In genomic region chr17:4263282-4264215, GRCh38 we compare ENCODE assay signal across 1 cellular context.
TF ChIP-seq lines count a peak whose summit lies in the region.

Gene ANKFY1 (minus strand): TSS chr17:4263979. CDS start chr17:4263941, 38 bp downstream.

TF ChIP-seq in H1, 55 proteins besides CTCF, POLR2A, EP300 and RAD21:
- peak; percentile 66 for TF ChIP-seq TAF7 (optimal IDR thresholded peaks at IDR 0.05; ENCODE audit: borderline replicate concordance, low read depth, low read length)
- peak; percentile 99 for TF ChIP-seq KDM4A (IDR thresholded peaks at IDR 0.05; ENCODE audit: low read depth, low read length, severe bottlenecking)
- TF ChIP-seq TEAD4 (IDR thresholded peaks at IDR 0.05; ENCODE audit: low read depth, low read length) = no peak
- no peak for TF ChIP-seq SIX5 (IDR thresholded peaks at IDR 0.05; ENCODE audit: low read depth, low read length)
- TF ChIP-seq, protein P1, sequence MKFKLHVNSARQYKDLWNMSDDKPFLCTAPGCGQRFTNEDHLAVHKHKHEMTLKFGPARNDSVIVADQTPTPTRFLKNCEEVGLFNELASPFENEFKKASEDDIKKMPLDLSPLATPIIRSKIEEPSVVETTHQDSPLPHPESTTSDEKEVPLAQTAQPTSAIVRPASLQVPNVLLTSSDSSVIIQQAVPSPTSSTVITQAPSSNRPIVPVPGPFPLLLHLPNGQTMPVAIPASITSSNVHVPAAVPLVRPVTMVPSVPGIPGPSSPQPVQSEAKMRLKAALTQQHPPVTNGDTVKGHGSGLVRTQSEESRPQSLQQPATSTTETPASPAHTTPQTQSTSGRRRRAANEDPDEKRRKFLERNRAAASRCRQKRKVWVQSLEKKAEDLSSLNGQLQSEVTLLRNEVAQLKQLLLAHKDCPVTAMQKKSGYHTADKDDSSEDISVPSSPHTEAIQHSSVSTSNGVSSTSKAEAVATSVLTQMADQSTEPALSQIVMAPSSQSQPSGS (IDR thresholded peaks at IDR 0.05; ENCODE audit: low read length) = peak; percentile 93
- peak; percentile 3 to 73; a peak in 1 of 4 replicates for TF ChIP-seq HDAC2 (IDR thresholded peaks at IDR 0.05; ENCODE audit: borderline replicate concordance in 1 of 2, low read depth in 2 of 2, low read length in 2 of 2)
- no peak for TF ChIP-seq JUN (IDR thresholded peaks at IDR 0.05; ENCODE audit: low read depth, low read length)
- TF ChIP-seq TCF12 (IDR thresholded peaks at IDR 0.05; ENCODE audit: low read depth, low read length) = no peak
- no peak for TF ChIP-seq FOSL1 (IDR thresholded peaks at IDR 0.05; ENCODE audit: insufficient read depth, low read depth, low read length)
- no peak for TF ChIP-seq GABPA (IDR thresholded peaks at IDR 0.05; ENCODE audit: borderline replicate concordance, insufficient read depth, low read length)
- TF ChIP-seq, protein P2, sequence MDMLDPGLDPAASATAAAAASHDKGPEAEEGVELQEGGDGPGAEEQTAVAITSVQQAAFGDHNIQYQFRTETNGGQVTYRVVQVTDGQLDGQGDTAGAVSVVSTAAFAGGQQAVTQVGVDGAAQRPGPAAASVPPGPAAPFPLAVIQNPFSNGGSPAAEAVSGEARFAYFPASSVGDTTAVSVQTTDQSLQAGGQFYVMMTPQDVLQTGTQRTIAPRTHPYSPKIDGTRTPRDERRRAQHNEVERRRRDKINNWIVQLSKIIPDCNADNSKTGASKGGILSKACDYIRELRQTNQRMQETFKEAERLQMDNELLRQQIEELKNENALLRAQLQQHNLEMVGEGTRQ (IDR thresholded peaks at IDR 0.05; ENCODE audit: low read length) = no peak
- no peak for TF ChIP-seq EZH2 (IDR thresholded peaks at IDR 0.05; ENCODE audit: low read depth, low read length, severe bottlenecking)
- peak; percentile 57 for TF ChIP-seq E2F6 (IDR thresholded peaks at IDR 0.05)
- TF ChIP-seq RBBP5 (IDR thresholded peaks at IDR 0.05; ENCODE audit: borderline replicate concordance, low read depth, low read length) = peak; percentile 83; the same call in 1 of the 2 replicates
- peak; percentile 88; the same call in 1 of the 2 replicates for TF ChIP-seq KDM5A (IDR thresholded peaks at IDR 0.05; ENCODE audit: low read length)
- peak; percentile 95 for TF ChIP-seq ASH2L (IDR thresholded peaks at IDR 0.05; ENCODE audit: low read length)
- TF ChIP-seq BACH1 (IDR thresholded peaks at IDR 0.05; ENCODE audit: low read length) = peak; percentile 57
- no peak for TF ChIP-seq CHD1 (IDR thresholded peaks at IDR 0.05; ENCODE audit: low read depth, low read length)
- TF ChIP-seq SIN3A (conservative IDR thresholded peaks at IDR 0.05 in 1 of 2, IDR thresholded peaks at IDR 0.05 in 1 of 2; ENCODE audit: low read depth in 1 of 2, low read length in 2 of 2) = peak; percentile 28 to 77; a peak in 2 of 4 replicates
- TF ChIP-seq YY1 (IDR thresholded peaks at IDR 0.05; ENCODE audit: low read depth, low read length) = peak; percentile 92
- TF ChIP-seq CREB1 (IDR thresholded peaks at IDR 0.05) = no peak
- TF ChIP-seq, protein P3, sequence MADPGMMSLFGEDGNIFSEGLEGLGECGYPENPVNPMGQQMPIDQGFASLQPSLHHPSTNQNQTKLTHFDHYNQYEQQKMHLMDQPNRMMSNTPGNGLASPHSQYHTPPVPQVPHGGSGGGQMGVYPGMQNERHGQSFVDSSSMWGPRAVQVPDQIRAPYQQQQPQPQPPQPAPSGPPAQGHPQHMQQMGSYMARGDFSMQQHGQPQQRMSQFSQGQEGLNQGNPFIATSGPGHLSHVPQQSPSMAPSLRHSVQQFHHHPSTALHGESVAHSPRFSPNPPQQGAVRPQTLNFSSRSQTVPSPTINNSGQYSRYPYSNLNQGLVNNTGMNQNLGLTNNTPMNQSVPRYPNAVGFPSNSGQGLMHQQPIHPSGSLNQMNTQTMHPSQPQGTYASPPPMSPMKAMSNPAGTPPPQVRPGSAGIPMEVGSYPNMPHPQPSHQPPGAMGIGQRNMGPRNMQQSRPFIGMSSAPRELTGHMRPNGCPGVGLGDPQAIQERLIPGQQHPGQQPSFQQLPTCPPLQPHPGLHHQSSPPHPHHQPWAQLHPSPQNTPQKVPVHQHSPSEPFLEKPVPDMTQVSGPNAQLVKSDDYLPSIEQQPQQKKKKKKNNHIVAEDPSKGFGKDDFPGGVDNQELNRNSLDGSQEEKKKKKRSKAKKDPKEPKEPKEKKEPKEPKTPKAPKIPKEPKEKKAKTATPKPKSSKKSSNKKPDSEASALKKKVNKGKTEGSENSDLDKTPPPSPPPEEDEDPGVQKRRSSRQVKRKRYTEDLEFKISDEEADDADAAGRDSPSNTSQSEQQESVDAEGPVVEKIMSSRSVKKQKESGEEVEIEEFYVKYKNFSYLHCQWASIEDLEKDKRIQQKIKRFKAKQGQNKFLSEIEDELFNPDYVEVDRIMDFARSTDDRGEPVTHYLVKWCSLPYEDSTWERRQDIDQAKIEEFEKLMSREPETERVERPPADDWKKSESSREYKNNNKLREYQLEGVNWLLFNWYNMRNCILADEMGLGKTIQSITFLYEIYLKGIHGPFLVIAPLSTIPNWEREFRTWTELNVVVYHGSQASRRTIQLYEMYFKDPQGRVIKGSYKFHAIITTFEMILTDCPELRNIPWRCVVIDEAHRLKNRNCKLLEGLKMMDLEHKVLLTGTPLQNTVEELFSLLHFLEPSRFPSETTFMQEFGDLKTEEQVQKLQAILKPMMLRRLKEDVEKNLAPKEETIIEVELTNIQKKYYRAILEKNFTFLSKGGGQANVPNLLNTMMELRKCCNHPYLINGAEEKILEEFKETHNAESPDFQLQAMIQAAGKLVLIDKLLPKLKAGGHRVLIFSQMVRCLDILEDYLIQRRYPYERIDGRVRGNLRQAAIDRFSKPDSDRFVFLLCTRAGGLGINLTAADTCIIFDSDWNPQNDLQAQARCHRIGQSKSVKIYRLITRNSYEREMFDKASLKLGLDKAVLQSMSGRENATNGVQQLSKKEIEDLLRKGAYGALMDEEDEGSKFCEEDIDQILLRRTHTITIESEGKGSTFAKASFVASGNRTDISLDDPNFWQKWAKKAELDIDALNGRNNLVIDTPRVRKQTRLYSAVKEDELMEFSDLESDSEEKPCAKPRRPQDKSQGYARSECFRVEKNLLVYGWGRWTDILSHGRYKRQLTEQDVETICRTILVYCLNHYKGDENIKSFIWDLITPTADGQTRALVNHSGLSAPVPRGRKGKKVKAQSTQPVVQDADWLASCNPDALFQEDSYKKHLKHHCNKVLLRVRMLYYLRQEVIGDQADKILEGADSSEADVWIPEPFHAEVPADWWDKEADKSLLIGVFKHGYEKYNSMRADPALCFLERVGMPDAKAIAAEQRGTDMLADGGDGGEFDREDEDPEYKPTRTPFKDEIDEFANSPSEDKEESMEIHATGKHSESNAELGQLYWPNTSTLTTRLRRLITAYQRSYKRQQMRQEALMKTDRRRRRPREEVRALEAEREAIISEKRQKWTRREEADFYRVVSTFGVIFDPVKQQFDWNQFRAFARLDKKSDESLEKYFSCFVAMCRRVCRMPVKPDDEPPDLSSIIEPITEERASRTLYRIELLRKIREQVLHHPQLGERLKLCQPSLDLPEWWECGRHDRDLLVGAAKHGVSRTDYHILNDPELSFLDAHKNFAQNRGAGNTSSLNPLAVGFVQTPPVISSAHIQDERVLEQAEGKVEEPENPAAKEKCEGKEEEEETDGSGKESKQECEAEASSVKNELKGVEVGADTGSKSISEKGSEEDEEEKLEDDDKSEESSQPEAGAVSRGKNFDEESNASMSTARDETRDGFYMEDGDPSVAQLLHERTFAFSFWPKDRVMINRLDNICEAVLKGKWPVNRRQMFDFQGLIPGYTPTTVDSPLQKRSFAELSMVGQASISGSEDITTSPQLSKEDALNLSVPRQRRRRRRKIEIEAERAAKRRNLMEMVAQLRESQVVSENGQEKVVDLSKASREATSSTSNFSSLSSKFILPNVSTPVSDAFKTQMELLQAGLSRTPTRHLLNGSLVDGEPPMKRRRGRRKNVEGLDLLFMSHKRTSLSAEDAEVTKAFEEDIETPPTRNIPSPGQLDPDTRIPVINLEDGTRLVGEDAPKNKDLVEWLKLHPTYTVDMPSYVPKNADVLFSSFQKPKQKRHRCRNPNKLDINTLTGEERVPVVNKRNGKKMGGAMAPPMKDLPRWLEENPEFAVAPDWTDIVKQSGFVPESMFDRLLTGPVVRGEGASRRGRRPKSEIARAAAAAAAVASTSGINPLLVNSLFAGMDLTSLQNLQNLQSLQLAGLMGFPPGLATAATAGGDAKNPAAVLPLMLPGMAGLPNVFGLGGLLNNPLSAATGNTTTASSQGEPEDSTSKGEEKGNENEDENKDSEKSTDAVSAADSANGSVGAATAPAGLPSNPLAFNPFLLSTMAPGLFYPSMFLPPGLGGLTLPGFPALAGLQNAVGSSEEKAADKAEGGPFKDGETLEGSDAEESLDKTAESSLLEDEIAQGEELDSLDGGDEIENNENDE (IDR thresholded peaks at IDR 0.05; ENCODE audit: insufficient replicate concordance, low read length) = no peak
- TF ChIP-seq GTF2F1 (IDR thresholded peaks at IDR 0.05; ENCODE audit: borderline replicate concordance, low read depth, low read length) = peak; percentile 44; the same call in 1 of the 2 replicates
- TF ChIP-seq TBP (IDR thresholded peaks at IDR 0.05; ENCODE audit: low read depth, low read length) = peak; percentile 72
- no peak for TF ChIP-seq ATF3 (IDR thresholded peaks at IDR 0.05; ENCODE audit: insufficient read depth, low read depth, low read length)
- no peak for TF ChIP-seq SAP30 (IDR thresholded peaks at IDR 0.05; ENCODE audit: insufficient read depth, insufficient replicate concordance, low read length)
- TF ChIP-seq POLR2AphosphoS5 (IDR thresholded peaks at IDR 0.05; ENCODE audit: low read depth, low read length) = peak; percentile 69
- no peak for TF ChIP-seq MAFK (IDR thresholded peaks at IDR 0.05; ENCODE audit: low read depth, low read length)
- TF ChIP-seq BRCA1 (IDR thresholded peaks at IDR 0.05; ENCODE audit: low read depth, low read length) = peak; percentile 99
- no peak for TF ChIP-seq SP4 (IDR thresholded peaks at IDR 0.05; ENCODE audit: low read length)
- no peak for TF ChIP-seq SIRT6 (IDR thresholded peaks at IDR 0.05; ENCODE audit: low read length)
- peak; percentile 86 for TF ChIP-seq TAF1 (IDR thresholded peaks at IDR 0.05; ENCODE audit: low read depth, low read length)
- no peak for TF ChIP-seq HDAC6 (IDR thresholded peaks at IDR 0.05; ENCODE audit: low read depth, low read length)
- peak; percentile 100 for TF ChIP-seq CHD2 (IDR thresholded peaks at IDR 0.05; ENCODE audit: low read length)
- peak; percentile 93 for TF ChIP-seq PHF8 (conservative IDR thresholded peaks at IDR 0.05; ENCODE audit: low read depth, low read length)
- no peak for TF ChIP-seq CBX8 (IDR thresholded peaks at IDR 0.05; ENCODE audit: borderline replicate concordance, low read depth, low read length)
- TF ChIP-seq SUZ12 (IDR thresholded peaks at IDR 0.05; ENCODE audit: low read length) = no peak
- TF ChIP-seq BCL11A (IDR thresholded peaks at IDR 0.05; ENCODE audit: low read depth in 2 of 2, low read length in 2 of 2) = no peak
TF ChIP-seq in H1: peak in this region for 18.
